Comparison of ENCODE assay signal across 27 cellular contexts in the genomic region with DNA sequence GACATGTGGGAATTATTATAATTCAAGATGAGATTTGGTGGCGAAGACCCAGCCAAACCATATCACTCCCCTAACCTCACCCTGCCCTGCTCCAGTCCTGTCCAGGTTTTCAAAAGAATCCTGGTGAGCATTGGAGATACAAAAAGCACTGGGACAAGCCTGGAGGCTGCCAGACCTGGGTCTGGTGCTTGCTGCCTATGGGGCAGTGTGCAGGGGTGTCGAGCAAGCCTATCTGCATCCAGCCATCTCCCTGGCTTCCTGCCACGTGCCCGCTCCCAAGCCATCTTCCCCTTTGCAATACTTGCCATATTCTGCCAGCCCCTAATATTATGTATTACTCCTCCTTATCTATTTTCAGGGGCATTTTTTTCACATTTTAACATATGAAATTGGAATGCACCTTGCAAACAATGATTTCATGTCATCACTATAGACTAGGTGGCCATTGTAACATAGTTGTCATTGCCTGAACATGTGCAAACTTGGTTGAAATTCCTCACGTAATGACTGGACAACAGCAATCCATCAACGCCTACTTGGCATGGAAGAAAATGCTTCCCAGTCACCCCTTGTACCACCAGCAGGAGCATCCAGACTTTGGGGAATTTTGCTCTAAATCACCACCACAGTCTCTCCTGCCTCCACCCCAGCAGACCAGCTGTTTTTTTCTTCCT. TPM values are rescaled to one million over a fixed set of nuclear protein-coding genes. Genes with fewer than 3 reads are reported as not detected.
DNase-seq lines count a peak whose midpoint lies in the region; ATAC-seq and TF ChIP-seq lines count a peak whose summit lies in the region.
"Had no signal": no experiment of that assay in that cellular context is flagged by ENCODE, and none has a peak within 500 bp of the region (broad histone marks: within the 10 kb centered on the region; RNA-seq: fewer than 3 reads in every experiment).

No MANE protein-coding gene starts in this region.

- ATAC-seq in RWPE2 (ENCODE audit: low read depth) (peak; percentile 83), HG03432 (IDR thresholded peaks at IDR 0.05; ENCODE audit: unreplicated experiment) (no peak), HG03378 (IDR thresholded peaks at IDR 0.05; ENCODE audit: unreplicated experiment) (no peak), GM18511 (IDR thresholded peaks at IDR 0.05; ENCODE audit: unreplicated experiment) (no peak)
- no peak for ATAC-seq in effector memory CD8-positive, alpha-beta T cell (replicated peaks)
- ATAC-seq: A549, left cardiac atrium had no signal

- intact Hi-C loops in activated naive CD4-positive, alpha-beta T cell treated with anti-CD3 and anti-CD28 coated beads for 36 hours (cut with micrococcal nuclease): no loop called here

- peaks cover 18% of the 10 kb centered on the region for H3K36me3 Mint-ChIP-seq in activated naive CD4-positive, alpha-beta T cell treated with anti-CD3 and anti-CD28 coated beads, Interleukin-2, amount 10 ng/mL, durations not matched to agents 7 days and 5 days
- peaks cover 3% of the 10 kb centered on the region for H3K36me3 Mint-ChIP-seq in activated naive CD4-positive, alpha-beta T cell treated with anti-CD3 and anti-CD28 coated beads for 36 hours (ENCODE audit: low read depth)
- H3K36me3 Mint-ChIP-seq in effector memory CD8-positive, alpha-beta T cell (ENCODE audit: insufficient read depth): peaks cover 7% of the 10 kb centered on the region
- no peaks in the 10 kb centered on the region for H3K36me3 Mint-ChIP-seq in progenitor cell of endocrine pancreas (ENCODE audit: insufficient read depth)

- H3K36me3 ChIP-seq in RWPE2 (ENCODE audit: low read depth): no peaks in the 10 kb centered on the region
- H3K36me3 ChIP-seq: adrenal gland, suprapubic skin had no signal

- H3K4me1 ChIP-seq in RWPE2 (ENCODE audit: insufficient read depth, poor library complexity, severe bottlenecking): peaks cover 12% of the 10 kb centered on the region
- H3K4me1 ChIP-seq: A549, adrenal gland, suprapubic skin had no signal

- H3K4me3 ChIP-seq in RWPE2 (ENCODE audit: severe bottlenecking): no peak overlapping the region
- H3K4me3 ChIP-seq: A549, adrenal gland, hepatocyte, suprapubic skin had no signal

- H3K4me3 Mint-ChIP-seq in activated naive CD4-positive, alpha-beta T cell treated with anti-CD3 and anti-CD28 coated beads, Interleukin-2, amount 10 ng/mL, durations not matched to agents 7 days and 5 days: no peak overlapping the region
- no peak overlapping the region for H3K4me3 Mint-ChIP-seq in activated naive CD4-positive, alpha-beta T cell treated with anti-CD3 and anti-CD28 coated beads for 36 hours
- H3K4me3 Mint-ChIP-seq in effector memory CD8-positive, alpha-beta T cell: peak overlapping the region in 1 of 2 donors; percentile 52
- no peak overlapping the region for H3K4me3 Mint-ChIP-seq in progenitor cell of endocrine pancreas (ENCODE audit: low read depth)
- H3K4me3 Mint-ChIP-seq: activated T-cell treated with anti-CD3 and anti-CD28 coated beads, Interleukin-2, amount 50 U/mL, for 24 hours; H9 had no signal

- CTCF ChIA-PET in activated naive CD4-positive, alpha-beta T cell treated with anti-CD3 and anti-CD28 coated beads, Interleukin-2, amount 10 ng/mL, durations not matched to agents 7 days and 5 days (lab: Charles Lee): interaction anchor here (1.5 to 1.8 kb wide), 3 partner anchors 14 to 16 kb away, joined by 5 to 12 read pairs (median 8); no protein-coding TSS in a partner anchor
- CTCF ChIA-PET in activated naive CD4-positive, alpha-beta T cell treated with anti-CD3 and anti-CD28 coated beads for 36 hours (lab: Charles Lee): interaction anchor here (0.7 to 3.7 kb wide), 3 partner anchors 16 to 42 kb away, joined by 3 to 22 read pairs (median 6); no protein-coding TSS in a partner anchor

- TF ChIP-seq CTCF in RWPE2 (IDR thresholded peaks at IDR 0.05; ENCODE audit: poor library complexity, severe bottlenecking): no peak
- TF ChIP-seq CTCF in progenitor cell of endocrine pancreas (IDR thresholded peaks at IDR 0.05; ENCODE audit: unreplicated experiment): no peak

- H3K27ac ChIP-seq in RWPE2 (ENCODE audit: poor library complexity, severe bottlenecking): peak overlapping the region; percentile 19
- H3K27ac ChIP-seq: A549, adrenal gland, hepatocyte, suprapubic skin had no signal

- H3K9me3 ChIP-seq in RWPE2 (ENCODE audit: severe bottlenecking): no peaks in the 10 kb centered on the region
- H3K9me3 ChIP-seq: A549, adrenal gland, suprapubic skin had no signal

- peaks cover 11% of the 10 kb centered on the region for H3K9me3 Mint-ChIP-seq in activated naive CD4-positive, alpha-beta T cell treated with anti-CD3 and anti-CD28 coated beads, Interleukin-2, amount 10 ng/mL, durations not matched to agents 7 days and 5 days
- peaks cover 17% of the 10 kb centered on the region for H3K9me3 Mint-ChIP-seq in activated naive CD4-positive, alpha-beta T cell treated with anti-CD3 and anti-CD28 coated beads for 36 hours
- H3K9me3 Mint-ChIP-seq in effector memory CD8-positive, alpha-beta T cell: no peaks in the 10 kb centered on the region
- no peaks in the 10 kb centered on the region for H3K9me3 Mint-ChIP-seq in progenitor cell of endocrine pancreas (ENCODE audit: low read depth)

- no peak for DNase-seq in activated naive CD4-positive, alpha-beta T cell treated with anti-CD3 and anti-CD28 coated beads, Interleukin-2, amount 10 ng/mL, durations not matched to agents 7 days and 5 days
- no peak for DNase-seq in activated naive CD4-positive, alpha-beta T cell treated with anti-CD3 and anti-CD28 coated beads for 36 hours
- DNase-seq in RWPE2 (ENCODE audit: low spot score) (no peak), progenitor cell of endocrine pancreas (ENCODE audit: low spot score, unreplicated experiment) (no peak)
- no peak for DNase-seq in effector memory CD8-positive, alpha-beta T cell
- DNase-seq: activated CD4-positive, alpha-beta T cell treated with anti-CD3 and anti-CD28 coated beads for 48 hours; activated gamma-delta T cell; activated T-cell treated with anti-CD3 and anti-CD28 coated beads, Interleukin-2, amount 50 U/mL, for 24 hours; adrenal gland; AML-193; cerebellar nuclear complex; dermis blood vessel endothelial cell; DMS53; H9; KBM-7; left cardiac atrium; NCI-H1105 treated with DMSO at 0.1 percent for 48 hours; NCI-H187 treated with DMSO at 0.1 percent for 48 hours; NCI-H2171 treated with DMSO at 0.1 percent for 48 hours; NCI-H510A treated with DMSO at 0.1 percent for 48 hours; OCI-M1 had no signal

- H3K27me3 Mint-ChIP-seq in activated naive CD4-positive, alpha-beta T cell treated with anti-CD3 and anti-CD28 coated beads, Interleukin-2, amount 10 ng/mL, durations not matched to agents 7 days and 5 days: peaks cover 3% of the 10 kb centered on the region
- no peaks in the 10 kb centered on the region for H3K27me3 Mint-ChIP-seq in activated naive CD4-positive, alpha-beta T cell treated with anti-CD3 and anti-CD28 coated beads for 36 hours (ENCODE audit: low read depth)
- no peaks in the 10 kb centered on the region for H3K27me3 Mint-ChIP-seq in effector memory CD8-positive, alpha-beta T cell
- H3K27me3 Mint-ChIP-seq in progenitor cell of endocrine pancreas: no peaks in the 10 kb centered on the region
- H3K27me3 Mint-ChIP-seq: activated T-cell treated with anti-CD3 and anti-CD28 coated beads, Interleukin-2, amount 50 U/mL, for 24 hours had no signal

- no peaks in the 10 kb centered on the region for H3K27me3 ChIP-seq in RWPE2 (ENCODE audit: insufficient read depth, poor library complexity, severe bottlenecking)
- H3K27me3 ChIP-seq: hepatocyte had no signal

- H3K27ac Mint-ChIP-seq in activated naive CD4-positive, alpha-beta T cell treated with anti-CD3 and anti-CD28 coated beads, Interleukin-2, amount 10 ng/mL, durations not matched to agents 7 days and 5 days: peak overlapping the region; percentile 98
- H3K27ac Mint-ChIP-seq in activated naive CD4-positive, alpha-beta T cell treated with anti-CD3 and anti-CD28 coated beads for 36 hours: no peak overlapping the region
- H3K27ac Mint-ChIP-seq in effector memory CD8-positive, alpha-beta T cell: peak overlapping the region; percentile 70 to 87
- peak overlapping the region; percentile 45 for H3K27ac Mint-ChIP-seq in progenitor cell of endocrine pancreas
- H3K27ac Mint-ChIP-seq: H9 had no signal

- H3K4me1 Mint-ChIP-seq in activated naive CD4-positive, alpha-beta T cell treated with anti-CD3 and anti-CD28 coated beads, Interleukin-2, amount 10 ng/mL, durations not matched to agents 7 days and 5 days: peaks cover 78% of the 10 kb centered on the region
- H3K4me1 Mint-ChIP-seq in activated naive CD4-positive, alpha-beta T cell treated with anti-CD3 and anti-CD28 coated beads for 36 hours (ENCODE audit: low read depth): peaks cover 42% of the 10 kb centered on the region
- peaks cover 39 to 54% of the 10 kb centered on the region in 2 donors for H3K4me1 Mint-ChIP-seq in effector memory CD8-positive, alpha-beta T cell (ENCODE audit: low read depth in 2 of 2)
- no peaks in the 10 kb centered on the region for H3K4me1 Mint-ChIP-seq in progenitor cell of endocrine pancreas (ENCODE audit: low read depth)

RNA-seq across cellular contexts. Expression of gene KDM8, which starts 8.1 kb away (rescaled TPM):
- 10 to 100 TPM; 11.3 to 13.9 TPM for total RNA-seq in activated naive CD4-positive, alpha-beta T cell treated with anti-CD3 and anti-CD28 coated beads for 36 hours
- 12.5 and 14.4 TPM in 2 replicates for total RNA-seq in progenitor cell of endocrine pancreas
